ENCODE assay signal across 1 cellular context in genomic region chr4:48340905-48341775, GRCh38.
TF ChIP-seq lines count a peak whose summit lies in the region.

TSS of gene SLAIN2 (plus strand) at chr4:48341529. CDS start at chr4:48341740, 211 bp downstream.

TF ChIP-seq in HepG2, 621 proteins besides CTCF, POLR2A, EP300 and RAD21 (continued from another document and continues in another):
- TF ChIP-seq ZMAT3 (CRISPR knock-in tag; conservative IDR thresholded peaks at IDR 0.05) = 0 out of 2 replicates have a peak, but pooled peaks have one; percentile 52
- TF ChIP-seq NFIC (IDR thresholded peaks at IDR 0.05; ENCODE audit: low read length) = no peak
- TF ChIP-seq AGO2 (optimal IDR thresholded peaks at IDR 0.05; ENCODE audit: low read depth, low read length) = no peak
- TF ChIP-seq MAFG (CRISPR knock-in tag; IDR thresholded peaks at IDR 0.05) = no peak
- no peak for TF ChIP-seq PHF5A (CRISPR knock-in tag; IDR thresholded peaks at IDR 0.05; ENCODE audit: low read depth, unreplicated experiment)
- TF ChIP-seq, protein P1, sequence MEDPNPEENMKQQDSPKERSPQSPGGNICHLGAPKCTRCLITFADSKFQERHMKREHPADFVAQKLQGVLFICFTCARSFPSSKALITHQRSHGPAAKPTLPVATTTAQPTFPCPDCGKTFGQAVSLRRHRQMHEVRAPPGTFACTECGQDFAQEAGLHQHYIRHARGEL (CRISPR knock-in tag; IDR thresholded peaks at IDR 0.05) = no peak
- no peak for TF ChIP-seq ZNF24 (IDR thresholded peaks at IDR 0.05)
- no peak for TF ChIP-seq NR2F2 (IDR thresholded peaks at IDR 0.05; ENCODE audit: borderline replicate concordance, low read depth)
- TF ChIP-seq SALL2 (CRISPR knock-in tag; IDR thresholded peaks at IDR 0.05) = no peak
- no peak for TF ChIP-seq ZC3H4 (CRISPR knock-in tag; IDR thresholded peaks at IDR 0.05; ENCODE audit: borderline replicate concordance)
- TF ChIP-seq KLF6 (CRISPR knock-in tag; IDR thresholded peaks at IDR 0.05) = peak; percentile 58; the same call in 1 of the 2 replicates
- no peak for TF ChIP-seq HNRNPH1 (optimal IDR thresholded peaks at IDR 0.05; ENCODE audit: low read depth, low read length)
- TF ChIP-seq, protein P2, sequence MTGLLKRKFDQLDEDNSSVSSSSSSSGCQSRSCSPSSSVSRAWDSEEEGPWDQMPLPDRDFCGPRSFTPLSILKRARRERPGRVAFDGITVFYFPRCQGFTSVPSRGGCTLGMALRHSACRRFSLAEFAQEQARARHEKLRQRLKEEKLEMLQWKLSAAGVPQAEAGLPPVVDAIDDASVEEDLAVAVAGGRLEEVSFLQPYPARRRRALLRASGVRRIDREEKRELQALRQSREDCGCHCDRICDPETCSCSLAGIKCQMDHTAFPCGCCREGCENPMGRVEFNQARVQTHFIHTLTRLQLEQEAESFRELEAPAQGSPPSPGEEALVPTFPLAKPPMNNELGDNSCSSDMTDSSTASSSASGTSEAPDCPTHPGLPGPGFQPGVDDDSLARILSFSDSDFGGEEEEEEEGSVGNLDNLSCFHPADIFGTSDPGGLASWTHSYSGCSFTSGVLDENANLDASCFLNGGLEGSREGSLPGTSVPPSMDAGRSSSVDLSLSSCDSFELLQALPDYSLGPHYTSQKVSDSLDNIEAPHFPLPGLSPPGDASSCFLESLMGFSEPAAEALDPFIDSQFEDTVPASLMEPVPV (CRISPR knock-in tag; IDR thresholded peaks at IDR 0.05) = no peak
- no peak for TF ChIP-seq HMGA1 (CRISPR knock-in tag; conservative IDR thresholded peaks at IDR 0.05)
- TF ChIP-seq NCOA2 (CRISPR knock-in tag; IDR thresholded peaks at IDR 0.05) = no peak
- TF ChIP-seq ZBTB42 (CRISPR knock-in tag; IDR thresholded peaks at IDR 0.05) = no peak
- no peak; the same call in 1 of the 2 replicates for TF ChIP-seq RXRB (CRISPR knock-in tag; IDR thresholded peaks at IDR 0.05; ENCODE audit: borderline replicate concordance)
- TF ChIP-seq ZNF7 (CRISPR knock-in tag; IDR thresholded peaks at IDR 0.05) = no peak
- TF ChIP-seq ZNF598 (CRISPR knock-in tag; IDR thresholded peaks at IDR 0.05; ENCODE audit: borderline replicate concordance) = no peak
- TF ChIP-seq BRD4 (CRISPR knock-in tag; IDR thresholded peaks at IDR 0.05) = no peak
- TF ChIP-seq KAT2B (IDR thresholded peaks at IDR 0.05; ENCODE audit: borderline replicate concordance, low read depth, low read length) = no peak
- TF ChIP-seq ZMYM2 (CRISPR knock-in tag; IDR thresholded peaks at IDR 0.05) = no peak
- TF ChIP-seq, protein P3, sequence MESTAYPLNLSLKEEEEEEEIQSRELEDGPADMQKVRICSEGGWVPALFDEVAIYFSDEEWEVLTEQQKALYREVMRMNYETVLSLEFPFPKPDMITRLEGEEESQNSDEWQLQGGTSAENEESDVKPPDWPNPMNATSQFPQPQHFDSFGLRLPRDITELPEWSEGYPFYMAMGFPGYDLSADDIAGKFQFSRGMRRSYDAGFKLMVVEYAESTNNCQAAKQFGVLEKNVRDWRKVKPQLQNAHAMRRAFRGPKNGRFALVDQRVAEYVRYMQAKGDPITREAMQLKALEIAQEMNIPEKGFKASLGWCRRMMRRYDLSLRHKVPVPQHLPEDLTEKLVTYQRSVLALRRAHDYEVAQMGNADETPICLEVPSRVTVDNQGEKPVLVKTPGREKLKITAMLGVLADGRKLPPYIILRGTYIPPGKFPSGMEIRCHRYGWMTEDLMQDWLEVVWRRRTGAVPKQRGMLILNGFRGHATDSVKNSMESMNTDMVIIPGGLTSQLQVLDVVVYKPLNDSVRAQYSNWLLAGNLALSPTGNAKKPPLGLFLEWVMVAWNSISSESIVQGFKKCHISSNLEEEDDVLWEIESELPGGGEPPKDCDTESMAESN (CRISPR knock-in tag; conservative IDR thresholded peaks at IDR 0.05) = peak; percentile 74
- TF ChIP-seq ZNF768 (CRISPR knock-in tag; IDR thresholded peaks at IDR 0.05) = no peak
- no peak for TF ChIP-seq BCLAF1 (IDR thresholded peaks at IDR 0.05)
- no peak for TF ChIP-seq ZFP1 (CRISPR knock-in tag; IDR thresholded peaks at IDR 0.05)
- TF ChIP-seq SMARCE1 (IDR thresholded peaks at IDR 0.05; ENCODE audit: borderline replicate concordance) = no peak
- no peak for TF ChIP-seq ZNF879 (CRISPR knock-in tag; IDR thresholded peaks at IDR 0.05)
- TF ChIP-seq POLR2AphosphoS2 (IDR thresholded peaks at IDR 0.05; ENCODE audit: low read depth, low read length) = no peak
- no peak for TF ChIP-seq U2AF2 (IDR thresholded peaks at IDR 0.05; ENCODE audit: low read depth, low read length)
- TF ChIP-seq HCFC1 (IDR thresholded peaks at IDR 0.05; ENCODE audit: low read depth, low read length) = no peak
- no peak for TF ChIP-seq SATB2 (CRISPR knock-in tag; IDR thresholded peaks at IDR 0.05)
- TF ChIP-seq ZNF383 (CRISPR knock-in tag; IDR thresholded peaks at IDR 0.05; ENCODE audit: borderline replicate concordance) = no peak; the same call in 1 of the 2 replicates
- no peak for TF ChIP-seq NFATC3 (CRISPR knock-in tag; IDR thresholded peaks at IDR 0.05)
- no peak for TF ChIP-seq TCF7L2 (IDR thresholded peaks at IDR 0.05; ENCODE audit: low read depth, low read length)
- TF ChIP-seq ZBTB3 (CRISPR knock-in tag; IDR thresholded peaks at IDR 0.05; ENCODE audit: borderline replicate concordance, low read depth) = no peak
- TF ChIP-seq ZEB1 (IDR thresholded peaks at IDR 0.05; ENCODE audit: insufficient replicate concordance, low read depth) = no peak
- TF ChIP-seq KMT2B (CRISPR knock-in tag; IDR thresholded peaks at IDR 0.05) = peak; percentile 56
- 0 out of 2 replicates have a peak, but pooled peaks have one; percentile 31 for TF ChIP-seq WIZ (CRISPR knock-in tag; IDR thresholded peaks at IDR 0.05)
- TF ChIP-seq RELA (CRISPR knock-in tag; IDR thresholded peaks at IDR 0.05) = no peak
- TF ChIP-seq, protein P4, sequence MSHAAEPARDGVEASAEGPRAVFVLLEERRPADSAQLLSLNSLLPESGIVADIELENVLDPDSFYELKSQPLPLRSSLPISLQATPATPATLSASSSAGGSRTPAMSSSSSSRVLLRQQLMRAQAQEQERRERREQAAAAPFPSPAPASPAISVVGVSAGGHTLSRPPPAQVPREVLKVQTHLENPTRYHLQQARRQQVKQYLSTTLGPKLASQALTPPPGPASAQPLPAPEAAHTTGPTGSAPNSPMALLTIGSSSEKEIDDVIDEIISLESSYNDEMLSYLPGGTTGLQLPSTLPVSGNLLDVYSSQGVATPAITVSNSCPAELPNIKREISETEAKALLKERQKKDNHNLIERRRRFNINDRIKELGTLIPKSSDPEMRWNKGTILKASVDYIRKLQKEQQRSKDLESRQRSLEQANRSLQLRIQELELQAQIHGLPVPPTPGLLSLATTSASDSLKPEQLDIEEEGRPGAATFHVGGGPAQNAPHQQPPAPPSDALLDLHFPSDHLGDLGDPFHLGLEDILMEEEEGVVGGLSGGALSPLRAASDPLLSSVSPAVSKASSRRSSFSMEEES (CRISPR knock-in tag; IDR thresholded peaks at IDR 0.05) = no peak
- TF ChIP-seq, protein P5, sequence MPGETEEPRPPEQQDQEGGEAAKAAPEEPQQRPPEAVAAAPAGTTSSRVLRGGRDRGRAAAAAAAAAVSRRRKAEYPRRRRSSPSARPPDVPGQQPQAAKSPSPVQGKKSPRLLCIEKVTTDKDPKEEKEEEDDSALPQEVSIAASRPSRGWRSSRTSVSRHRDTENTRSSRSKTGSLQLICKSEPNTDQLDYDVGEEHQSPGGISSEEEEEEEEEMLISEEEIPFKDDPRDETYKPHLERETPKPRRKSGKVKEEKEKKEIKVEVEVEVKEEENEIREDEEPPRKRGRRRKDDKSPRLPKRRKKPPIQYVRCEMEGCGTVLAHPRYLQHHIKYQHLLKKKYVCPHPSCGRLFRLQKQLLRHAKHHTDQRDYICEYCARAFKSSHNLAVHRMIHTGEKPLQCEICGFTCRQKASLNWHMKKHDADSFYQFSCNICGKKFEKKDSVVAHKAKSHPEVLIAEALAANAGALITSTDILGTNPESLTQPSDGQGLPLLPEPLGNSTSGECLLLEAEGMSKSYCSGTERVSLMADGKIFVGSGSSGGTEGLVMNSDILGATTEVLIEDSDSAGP (CRISPR knock-in tag; IDR thresholded peaks at IDR 0.05; ENCODE audit: borderline replicate concordance) = peak; percentile 49
- TF ChIP-seq SAFB2 (CRISPR knock-in tag; IDR thresholded peaks at IDR 0.05; ENCODE audit: borderline replicate concordance, low read depth) = peak; percentile 10; the same call in 1 of the 2 replicates
- TF ChIP-seq ZNF652 (CRISPR knock-in tag; IDR thresholded peaks at IDR 0.05; ENCODE audit: borderline replicate concordance, low read depth) = no peak
- TF ChIP-seq XRCC5 (optimal IDR thresholded peaks at IDR 0.05; ENCODE audit: low read length) = peak; percentile 18
- TF ChIP-seq ZNF567 (CRISPR knock-in tag; IDR thresholded peaks at IDR 0.05; ENCODE audit: borderline replicate concordance) = no peak
- TF ChIP-seq ZXDC (CRISPR knock-in tag; IDR thresholded peaks at IDR 0.05) = 0 out of 2 replicates have a peak, but pooled peaks have one; percentile 20
- TF ChIP-seq, protein P6, sequence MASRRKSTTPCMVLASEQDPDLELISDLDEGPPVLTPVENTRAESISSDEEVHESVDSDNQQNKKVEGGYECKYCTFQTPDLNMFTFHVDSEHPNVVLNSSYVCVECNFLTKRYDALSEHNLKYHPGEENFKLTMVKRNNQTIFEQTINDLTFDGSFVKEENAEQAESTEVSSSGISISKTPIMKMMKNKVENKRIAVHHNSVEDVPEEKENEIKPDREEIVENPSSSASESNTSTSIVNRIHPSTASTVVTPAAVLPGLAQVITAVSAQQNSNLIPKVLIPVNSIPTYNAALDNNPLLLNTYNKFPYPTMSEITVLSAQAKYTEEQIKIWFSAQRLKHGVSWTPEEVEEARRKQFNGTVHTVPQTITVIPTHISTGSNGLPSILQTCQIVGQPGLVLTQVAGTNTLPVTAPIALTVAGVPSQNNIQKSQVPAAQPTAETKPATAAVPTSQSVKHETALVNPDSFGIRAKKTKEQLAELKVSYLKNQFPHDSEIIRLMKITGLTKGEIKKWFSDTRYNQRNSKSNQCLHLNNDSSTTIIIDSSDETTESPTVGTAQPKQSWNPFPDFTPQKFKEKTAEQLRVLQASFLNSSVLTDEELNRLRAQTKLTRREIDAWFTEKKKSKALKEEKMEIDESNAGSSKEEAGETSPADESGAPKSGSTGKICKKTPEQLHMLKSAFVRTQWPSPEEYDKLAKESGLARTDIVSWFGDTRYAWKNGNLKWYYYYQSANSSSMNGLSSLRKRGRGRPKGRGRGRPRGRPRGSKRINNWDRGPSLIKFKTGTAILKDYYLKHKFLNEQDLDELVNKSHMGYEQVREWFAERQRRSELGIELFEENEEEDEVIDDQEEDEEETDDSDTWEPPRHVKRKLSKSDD (CRISPR knock-in tag; IDR thresholded peaks at IDR 0.05; ENCODE audit: low read depth) = 0 out of 2 replicates have a peak, but pooled peaks have one; percentile 33
- TF ChIP-seq PLRG1 (conservative IDR thresholded peaks at IDR 0.05) = no peak
- no peak for TF ChIP-seq SOX6 (IDR thresholded peaks at IDR 0.05)
- TF ChIP-seq SOX6 (CRISPR knock-in tag; IDR thresholded peaks at IDR 0.05) = peak; percentile 49; the same call in 1 of the 2 replicates
- TF ChIP-seq ZNF484 (CRISPR knock-in tag; IDR thresholded peaks at IDR 0.05; ENCODE audit: borderline replicate concordance, low read depth) = no peak
- peak; percentile 35; the same call in 1 of the 2 replicates for TF ChIP-seq MIER3 (CRISPR knock-in tag; IDR thresholded peaks at IDR 0.05; ENCODE audit: borderline replicate concordance)
- TF ChIP-seq ZNF224 (CRISPR knock-in tag; IDR thresholded peaks at IDR 0.05) = peak; percentile 37; the same call in 1 of the 2 replicates
- TF ChIP-seq SIX4 (CRISPR knock-in tag; IDR thresholded peaks at IDR 0.05) = no peak
- TF ChIP-seq PHF20 (CRISPR knock-in tag; IDR thresholded peaks at IDR 0.05) = peak; percentile 63
- TF ChIP-seq ZNF362 (CRISPR knock-in tag; IDR thresholded peaks at IDR 0.05; ENCODE audit: borderline replicate concordance) = no peak
- TF ChIP-seq KLF16 (CRISPR knock-in tag; IDR thresholded peaks at IDR 0.05) = peak in 1 of 2 experiments; percentile 22; a peak in 1 of 4 replicates
